ENCODE assay signal across 1 cellular context in the genomic region with DNA sequence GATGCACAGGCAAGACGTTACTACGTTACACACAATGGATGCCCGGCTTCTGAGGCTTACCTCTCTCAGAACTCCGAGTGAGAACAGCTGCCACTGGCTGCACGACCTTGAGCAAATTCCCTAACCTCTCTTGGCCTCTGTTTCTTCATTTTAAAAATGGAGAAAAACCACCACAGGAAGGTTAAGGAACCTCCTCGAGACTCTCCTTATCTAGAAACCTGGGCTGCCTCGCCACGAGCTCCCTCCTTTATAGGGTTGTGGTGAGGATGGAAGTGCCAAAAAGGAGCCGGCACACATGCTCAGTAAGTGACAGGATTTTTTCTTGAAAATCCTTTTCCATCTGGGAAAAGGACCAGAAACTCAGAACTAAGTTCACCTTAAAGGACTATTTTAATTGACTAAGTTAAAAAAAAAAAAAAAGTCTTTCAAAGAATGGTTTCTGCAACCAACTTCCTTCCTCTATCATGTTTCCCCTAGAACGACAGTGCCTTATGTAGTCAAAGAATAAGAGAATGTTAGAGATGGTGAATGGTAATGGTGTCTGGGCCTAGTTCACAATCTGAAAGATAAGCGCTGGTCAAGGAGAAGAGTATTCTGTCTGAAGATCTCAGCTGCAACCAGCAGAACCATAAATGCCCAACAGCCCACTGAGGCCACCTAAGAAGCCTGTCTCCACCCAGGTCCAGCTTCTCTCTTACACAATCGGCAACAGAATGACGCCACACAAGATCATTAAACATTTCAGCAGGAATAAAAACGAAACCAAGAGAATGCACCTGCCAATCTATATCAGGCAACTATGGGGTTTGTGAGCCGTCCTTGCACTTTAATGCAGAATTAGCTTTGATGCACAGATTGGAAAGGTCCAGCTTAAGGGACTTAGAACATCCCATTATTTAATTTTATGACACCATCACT.
TF ChIP-seq lines count a peak whose summit lies in the region.

No MANE protein-coding gene starts in this region.

TF ChIP-seq in HepG2, 621 proteins besides CTCF, POLR2A, EP300 and RAD21:
- no peak for TF ChIP-seq ZNF788 (CRISPR knock-in tag; IDR thresholded peaks at IDR 0.05; ENCODE audit: borderline replicate concordance)
- no peak for TF ChIP-seq RCOR2 (CRISPR knock-in tag; IDR thresholded peaks at IDR 0.05)
- TF ChIP-seq TARDBP (CRISPR knock-in tag; IDR thresholded peaks at IDR 0.05): no peak
- TF ChIP-seq CEBPB (IDR thresholded peaks at IDR 0.05; ENCODE audit: borderline replicate concordance, low read depth, low read length): 0 out of 2 replicates have a peak, but pooled peaks have one; percentile 18
